In the genomic region with DNA sequence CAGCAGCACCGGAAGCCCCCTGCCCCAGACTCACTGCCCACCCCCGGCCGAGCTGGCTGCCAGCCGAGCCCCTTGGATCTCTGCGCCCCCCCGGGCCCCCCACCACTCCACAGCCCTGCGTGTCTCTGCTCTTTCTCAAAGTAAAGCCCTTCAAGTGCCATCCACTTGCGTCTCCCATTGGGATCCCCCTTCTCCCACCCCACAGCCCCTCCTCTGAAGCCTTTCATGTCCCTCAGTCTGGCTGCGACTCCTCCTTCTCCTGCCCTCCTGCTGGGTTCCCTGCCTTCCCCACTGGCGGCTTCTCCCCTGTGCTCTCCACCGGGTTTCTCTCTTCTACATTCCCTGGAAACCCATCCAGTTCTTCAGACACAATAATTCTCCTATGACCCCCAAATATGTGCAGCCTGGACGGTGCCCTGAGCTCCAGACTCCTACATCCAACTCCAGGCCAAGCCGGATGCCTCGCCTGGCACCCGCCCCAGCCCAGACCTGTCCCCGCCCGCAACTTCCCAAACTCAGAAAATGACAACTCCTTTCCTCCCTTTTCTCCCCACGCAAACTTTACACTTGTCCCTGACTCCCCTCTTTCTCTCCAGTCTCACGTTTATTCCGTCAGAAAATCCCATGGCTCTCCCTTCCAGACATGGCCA, we compare ENCODE assay signal across 1 cellular context.
TF ChIP-seq lines count a peak whose summit lies in the region.

No MANE protein-coding gene starts in this region.

TF ChIP-seq in GM23338, 12 proteins besides CTCF, POLR2A, EP300 and RAD21:
- TF ChIP-seq ZNF114 (CRISPR knock-in tag; IDR thresholded peaks at IDR 0.05) (no peak), CREB1 (CRISPR knock-in tag; IDR thresholded peaks at IDR 0.05; ENCODE audit: low read depth) (no peak), REST (IDR thresholded peaks at IDR 0.05; ENCODE audit: unreplicated experiment) (no peak)
